Comparison of ENCODE assay signal across 32 cellular contexts in the genomic region with DNA sequence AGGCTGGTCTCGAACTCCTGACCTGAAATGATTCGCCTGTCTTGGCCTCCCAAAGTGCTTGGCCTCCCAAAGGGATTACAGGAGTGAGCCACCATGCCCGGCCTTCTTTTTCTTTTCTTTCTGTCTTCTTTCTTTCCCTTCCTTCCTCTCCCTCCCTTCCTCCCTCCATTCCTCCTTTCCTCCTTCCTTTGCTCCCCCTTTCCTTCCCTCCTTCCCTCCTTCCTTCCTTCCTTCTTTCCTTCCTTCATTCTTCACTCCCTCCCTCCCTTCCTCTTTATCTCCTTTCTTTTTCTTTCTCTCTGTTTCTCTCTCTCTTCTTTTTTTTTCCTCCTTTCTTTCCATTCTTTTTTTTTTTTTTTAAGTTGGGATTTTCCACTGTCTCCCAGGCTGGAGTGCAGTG. TPM values are rescaled to one million over a fixed set of nuclear protein-coding genes. Genes with fewer than 3 reads are reported as not detected.
"Had no signal": no experiment of that assay in that cellular context is flagged by ENCODE, and none has a peak within 500 bp of the region (broad histone marks: within the 10 kb centered on the region; RNA-seq: fewer than 3 reads in every experiment).

No MANE protein-coding gene starts in this region.

- H3K36me3 Mint-ChIP-seq: mesothelial cell of epicardium had no signal

- H3K27ac ChIP-seq: colonic mucosa, epithelial cell of prostate, esophagus squamous epithelium, gastrocnemius medialis, heart right ventricle, left lung, lower lobe of right lung had no signal

- H3K4me3 Mint-ChIP-seq: dendritic cell treated with granulocyte-macrophage colony-stimulating factor and Interleukin-4, amounts not matched to agents 40 ng/mL and 50 ng/mL, for 4 days; endodermal cell; mesothelial cell of epicardium had no signal

- FAIRE-seq: endometrium, islet of Langerhans, keratinocyte had no signal

- H3K27ac Mint-ChIP-seq: dendritic cell treated with granulocyte-macrophage colony-stimulating factor and Interleukin-4, amounts not matched to agents 40 ng/mL and 50 ng/mL, for 4 days; endodermal cell; mesothelial cell of epicardium had no signal

- H3K9me3 Mint-ChIP-seq: dendritic cell treated with granulocyte-macrophage colony-stimulating factor and Interleukin-4, amounts not matched to agents 40 ng/mL and 50 ng/mL, for 4 days; effector memory CD8-positive, alpha-beta T cell; endodermal cell; mesothelial cell of epicardium had no signal

- H3K9me3 ChIP-seq: colonic mucosa, esophagus squamous epithelium, gastrocnemius medialis, heart right ventricle, left lung, lower lobe of right lung, mucosa of descending colon had no signal

- H3K4me1 ChIP-seq: colonic mucosa, gastrocnemius medialis, heart right ventricle, left lung, lower lobe of right lung had no signal

- H3K36me3 ChIP-seq: colonic mucosa, gastrocnemius medialis had no signal

- H3K4me3 ChIP-seq: colonic mucosa, esophagus squamous epithelium, gastrocnemius medialis, heart right ventricle, left lung, lower lobe of right lung, mucosa of descending colon had no signal

- ATAC-seq: effector memory CD8-positive, alpha-beta T cell; esophagus mucosa; gastrocnemius medialis; heart right ventricle; left cardiac atrium; left lung; left ventricle myocardium superior; lower lobe of right lung; mucosa of descending colon had no signal

- H3K27me3 ChIP-seq: colonic mucosa had no signal

- DNase-seq: colonic mucosa; cortex of kidney; effector CD8-positive, alpha-beta T cell; effector memory CD8-positive, alpha-beta T cell; endodermal cell; erythroblast; esophagus squamous epithelium; foreskin fibroblast; foreskin melanocyte; gastrocnemius medialis; glutamatergic neuron; head of caudate nucleus; heart right ventricle; hippocampal formation; left cardiac atrium; left lung; left ventricle myocardium superior; mesenchymal stem cell had no signal

- H3K4me1 Mint-ChIP-seq: mesothelial cell of epicardium had no signal

RNA-seq across cellular contexts. Expression of gene TNFSF14, which starts 38.4 kb away (rescaled TPM):
- total RNA-seq: dermis microvascular lymphatic vessel endothelial cell, gastrocnemius medialis, glomerular endothelial cell, kidney epithelial cell, lung microvascular endothelial cell, myocyte had no signal
- polyA plus RNA-seq: keratinocyte had no signal

RNA-seq across cellular contexts. Expression of gene SH2D3A, which starts 58.9 kb away (rescaled TPM):
- total RNA-seq: gastrocnemius medialis, myocyte had no signal
